8 cellular contexts compared by ENCODE assay signal in genomic region chr14:32202941-32203882, GRCh38. TPM values are rescaled to one million over a fixed set of nuclear protein-coding genes. Genes with fewer than 3 reads are reported as not detected.
DNase-seq lines count a peak whose midpoint lies in the region; ATAC-seq, FAIRE-seq and TF ChIP-seq lines count a peak whose summit lies in the region.

Gene RNU6-8 (minus strand): TSS chr14:32203269.

- H3K4me3 Mint-ChIP-seq in astrocyte (ENCODE audit: unreplicated experiment) = peak within 1 kb of the TSS; percentile 87

- peak within 1 kb of the TSS; percentile 97 for H2AFZ ChIP-seq in astrocyte (ENCODE audit: low read depth, low read length)

- H3K9ac ChIP-seq in astrocyte (ENCODE audit: low read length) = peak within 1 kb of the TSS; percentile 94

- DNase-seq in NCI-H146 (lab: John Stamatoyannopoulos, UW) (peak; percentile 91), T-helper 2 cell (peak; percentile 67 to 91 (median 82)), astrocyte (ENCODE audit: low read depth) (peak; percentile 93), hepatic stellate cell (ENCODE audit: low spot score) (peak; percentile 74), renal cortical epithelial cell (ENCODE audit: low read depth) (peak; percentile 57), aorta (peak; percentile 89 to 93)

- H3K4me1 ChIP-seq in astrocyte (ENCODE audit: insufficient read depth, low read length) = peaks cover 5% of the 10 kb centered on the region
- peaks cover 0 to 2% of the 10 kb centered on the region in 2 donors for H3K4me1 ChIP-seq in aorta (ENCODE audit: control insufficient read depth in 1 of 2, insufficient read depth in 2 of 2, low read length in 2 of 2)

- H3K9me3 ChIP-seq in astrocyte (ENCODE audit: insufficient read depth, low read depth, low read length) (no peaks in the 10 kb centered on the region), aorta (ENCODE audit: control insufficient read depth, low read length) (no peaks in the 10 kb centered on the region)

- H3K27me3 ChIP-seq in astrocyte (ENCODE audit: insufficient read depth, low read length) (no peaks in the 10 kb centered on the region), aorta (ENCODE audit: control insufficient read depth in 1 of 2, insufficient read depth in 2 of 2, low read length in 1 of 2) (no peaks in the 10 kb centered on the region)

- peak within 1 kb of the TSS; percentile 82 for H3K4me3 ChIP-seq in astrocyte (ENCODE audit: insufficient read depth, low read depth, low read length)
- H3K4me3 ChIP-seq in aorta (ENCODE audit: low read length in 2 of 2) = peak within 1 kb of the TSS; percentile 62 to 88

- H3K9me3 Mint-ChIP-seq in astrocyte (ENCODE audit: unreplicated experiment) = no peaks in the 10 kb centered on the region

- intact Hi-C loops in aorta (cut with DNase I) = loop anchor here (2.0 to 5.0 kb wide), 3 partner anchors 49 to 126 kb away; partner anchors contain the start of gene ARHGAP5 (in 2 of the 2)

- no peaks in the 10 kb centered on the region for H3K36me3 Mint-ChIP-seq in astrocyte (ENCODE audit: low read depth, unreplicated experiment)

- ATAC-seq in GM18498 (IDR thresholded peaks at IDR 0.05; ENCODE audit: unreplicated experiment) (peak; percentile 72), HG02870 (IDR thresholded peaks at IDR 0.05; ENCODE audit: unreplicated experiment) (peak; percentile 39), aorta (ENCODE audit: low FRiP score) (peak; percentile 96)

- FAIRE-seq in astrocyte (lab: Jason Lieb, UNC) = peak; percentile 13

- H3K27ac Mint-ChIP-seq in astrocyte (ENCODE audit: unreplicated experiment) = peak within 1 kb of the TSS; percentile 100

- 0% methylated on average over 60 of the region's 60 CpGs for WGBS in aorta, 2 donors

- H3K27ac ChIP-seq in astrocyte (ENCODE audit: low read depth, low read length) (peak within 1 kb of the TSS; percentile 93), aorta (ENCODE audit: low read depth in 1 of 2, low read length in 2 of 2) (peak within 1 kb of the TSS; percentile 19 to 61)

- H3K36me3 ChIP-seq in astrocyte (ENCODE audit: insufficient read depth, low read length) = no peaks in the 10 kb centered on the region
- no peaks in the 10 kb centered on the region for H3K36me3 ChIP-seq in aorta (ENCODE audit: control insufficient read depth in 1 of 2, insufficient read depth in 2 of 2, low read length in 1 of 2)

- H3K27me3 Mint-ChIP-seq in astrocyte (ENCODE audit: low read depth, unreplicated experiment) = no peaks in the 10 kb centered on the region

- peak within 1 kb of the TSS; percentile 93 for H3K4me2 ChIP-seq in astrocyte (ENCODE audit: low read length)

- TF ChIP-seq CTCF in astrocyte (IDR thresholded peaks at IDR 0.05; ENCODE audit: insufficient read depth, low read depth, low read length) = no peak

- H3K79me2 ChIP-seq in astrocyte (ENCODE audit: insufficient read depth, low read length) = no peaks in the 10 kb centered on the region

- H4K20me1 ChIP-seq in astrocyte (ENCODE audit: insufficient read depth, low read length) = no peaks in the 10 kb centered on the region

- peaks cover 4% of the 10 kb centered on the region for H3K4me1 Mint-ChIP-seq in astrocyte (ENCODE audit: low read depth, unreplicated experiment)

RNA-seq across cellular contexts. Expression of gene RNU6-8, which starts in this region (rescaled TPM):
- total RNA-seq in astrocyte = not detected in 2 replicates
- total RNA-seq in renal cortical epithelial cell = not detected in 2 replicates
- total RNA-seq in aorta = not detected
- not detected for polyA plus RNA-seq in aorta

Comparison
In these comparisons a context has a peak if more than half of its experiments do, and no peak if none do; other contexts are left out.
1. Peak in every context shown above with its lines: DNase-seq, ATAC-seq, H3K4me3 ChIP-seq and H3K27ac ChIP-seq.
2. Peak in DNase-seq, H3K4me3 ChIP-seq, H3K27ac ChIP-seq, H3K9ac ChIP-seq and H3K4me2 ChIP-seq in astrocyte; RNA of the gene not detected or under 1 TPM.
3. Peak in DNase-seq in renal cortical epithelial cell; RNA of the gene not detected or under 1 TPM.
4. Peak in DNase-seq, ATAC-seq, H3K4me3 ChIP-seq and H3K27ac ChIP-seq in aorta; RNA of the gene not detected or under 1 TPM.
5. ATAC-seq: peak in every context shown above with its lines; median percentile 96 in aorta; 72 in GM18498; 39 in HG02870.